In genomic region chr1:66253330-66253921, GRCh38 we compare ENCODE assay signal across 8 cellular contexts.
DNase-seq lines count a peak whose midpoint lies in the region; ATAC-seq and TF ChIP-seq lines count a peak whose summit lies in the region.

No MANE protein-coding gene starts in this region.

- WGBS in mammary epithelial cell (ENCODE audit: low coverage, missing lambda C conversion rate) = 0% methylated on average over 1 of the region's 1 CpG
- WGBS in transverse colon (ENCODE audit: low coverage in 1 of 2), 2 donors = 0% methylated on average over 1 of the region's 1 CpG

- CTCF ChIA-PET in mammary epithelial cell (lab: Charles Lee; ENCODE audit: low non-redundant PET) = no interaction called here

- in situ Hi-C loops in mammary epithelial cell (cut with MboI; ENCODE audit: low sequenced_read_pairs in 2 of 2) = loop anchor here in 1 of 2 donors (5.0 kb wide), 1 partner anchor 189 kb away; no protein-coding TSS in a partner anchor
- in situ Hi-C loops in transverse colon (cut with MboI; ENCODE audit: low pct_ligation_motif_present in 1 of 4, low pct_unique_long_range_greater_than_20kb in 1 of 4, low sequenced_read_pairs in 3 of 4) = loop anchor here (5.0 to 25.0 kb wide), 4 partner anchors 181 to 484 kb away; no protein-coding TSS in a partner anchor

- H3K4me3 ChIP-seq in mammary epithelial cell (replicated peaks in 1 of 3; ENCODE audit: insufficient read depth in 1 of 3, low read depth in 2 of 3, low read length in 3 of 3) (no peak overlapping the region), transverse colon (no peak overlapping the region)

- H3K4me2 ChIP-seq in mammary epithelial cell (ENCODE audit: insufficient read depth, low read depth, low read length) = no peak overlapping the region

- TF ChIP-seq EP300 in transverse colon (IDR thresholded peaks at IDR 0.05; ENCODE audit: low read depth) = no peak

- no peak overlapping the region for H3K9ac ChIP-seq in mammary epithelial cell (ENCODE audit: insufficient read depth, low read length)

- peak; percentile 84 to 91 for TF ChIP-seq CTCF in mammary epithelial cell (conservative IDR thresholded peaks at IDR 0.05 in 1 of 2, IDR thresholded peaks at IDR 0.05 in 1 of 2; ENCODE audit: extremely low read depth in 1 of 2, insufficient read depth in 1 of 2, low read depth in 1 of 2, low read length in 2 of 2)
- TF ChIP-seq CTCF in transverse colon (IDR thresholded peaks at IDR 0.05) = peak; percentile 68 to 80 (median 72)

- H3K9me3 ChIP-seq in mammary epithelial cell (replicated peaks; ENCODE audit: insufficient read depth, low read length) (no peaks in the 10 kb centered on the region), transverse colon (no peaks in the 10 kb centered on the region)

- H3K36me3 ChIP-seq in mammary epithelial cell (ENCODE audit: insufficient read depth, low read length) = no peaks in the 10 kb centered on the region
- H3K36me3 ChIP-seq in transverse colon = no peaks in the 10 kb centered on the region

- H3K27me3 ChIP-seq in mammary epithelial cell (ENCODE audit: insufficient read depth, low read length) (no peaks in the 10 kb centered on the region), transverse colon (no peaks in the 10 kb centered on the region)

- intact Hi-C loops in mammary epithelial cell (cut with micrococcal nuclease) (loop anchor here (1.0 kb wide), 3 partner anchors 193 to 473 kb away; no protein-coding TSS in a partner anchor), transverse colon (cut with DNase I; ENCODE audit: low total_unique reads) (loop anchor here (2.0 kb wide), 1 partner anchor 193 kb away; no protein-coding TSS in a partner anchor)

- dilution Hi-C loops in mammary epithelial cell (cut with HindIII; ENCODE audit: low sequenced_read_pairs) = loop anchor here (5.0 kb wide), 1 partner anchor 184 kb away; no protein-coding TSS in a partner anchor

- H4K20me1 ChIP-seq in mammary epithelial cell (ENCODE audit: insufficient read depth, low read length) = no peaks in the 10 kb centered on the region

- TF ChIP-seq POLR2A in transverse colon (IDR thresholded peaks at IDR 0.05) = no peak

- no peak overlapping the region for H3K27ac ChIP-seq in mammary epithelial cell (ENCODE audit: insufficient read depth, low read depth, low read length)
- H3K27ac ChIP-seq in transverse colon = no peak overlapping the region

- peak; percentile 73 for ATAC-seq in GM21390 (IDR thresholded peaks at IDR 0.05; ENCODE audit: unreplicated experiment)
- ATAC-seq in HG03558 (IDR thresholded peaks at IDR 0.05; ENCODE audit: extremely low read depth, unreplicated experiment) = peak; percentile 54

- no TSS peak for BruUV-seq in mammary epithelial cell (replicated peaks; lab: Mats Ljungman, UMichigan)

- H3K79me2 ChIP-seq in mammary epithelial cell (ENCODE audit: insufficient read depth, low read length) = no peaks in the 10 kb centered on the region

- peak; percentile 72 for DNase-seq in DMS 273 (lab: John Stamatoyannopoulos, UW; ENCODE audit: unreplicated experiment)
- no peak for DNase-seq in DMS 273 treated with DMSO at 0.1 percent for 48 hours (lab: John Stamatoyannopoulos, UW)
- DNase-seq in NOMO-1 (lab: John Stamatoyannopoulos, UW; ENCODE audit: unreplicated experiment in 2 of 2) = peak; percentile 39 to 62
- DNase-seq in mammary epithelial cell = peak; percentile 76
- DNase-seq in kidney tubule cell (ENCODE audit: low spot score) = peak; percentile 77
- DNase-seq in transverse colon = no peak

- no peak overlapping the region for H2AFZ ChIP-seq in mammary epithelial cell (ENCODE audit: low read depth, low read length)

- H3K4me1 ChIP-seq in mammary epithelial cell (ENCODE audit: insufficient read depth, low read length) (no peaks in the 10 kb centered on the region), transverse colon (peaks cover 0 to 11% (median 0%) of the 10 kb centered on the region in 4 donors)

Comparison
In these comparisons a context has a peak if more than half of its experiments do, and no peak if none do; other contexts are left out.
1. DNase-seq: peak in DMS 273 (single experiment), NOMO-1 (2 of 2), mammary epithelial cell (single experiment) and kidney tubule cell (single experiment); none in DMS 273 treated with DMSO at 0.1 percent for 48 hours (single experiment) and transverse colon (single experiment).